ENCODE assay signal across 27 cellular contexts in the genomic region with DNA sequence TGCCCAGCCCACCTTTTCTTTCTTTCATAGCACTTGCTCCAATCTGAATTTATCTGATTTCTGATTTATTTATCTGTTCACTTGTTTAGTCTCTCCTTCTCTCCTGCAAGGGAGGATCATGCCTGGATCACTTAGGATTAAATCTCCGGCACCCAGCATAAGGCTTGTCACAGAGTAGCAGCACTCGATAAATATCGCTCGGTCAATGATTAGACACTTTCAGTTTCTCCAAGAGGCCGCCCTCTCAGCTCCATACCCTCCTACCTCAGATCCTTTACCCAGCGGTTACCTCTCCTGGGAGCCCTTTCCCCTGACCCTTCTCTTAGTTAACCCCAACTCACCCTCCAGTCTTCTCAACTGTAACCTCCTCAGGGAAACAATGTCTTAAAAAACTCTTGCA. TPM values are rescaled to one million over a fixed set of nuclear protein-coding genes. Genes with fewer than 3 reads are reported as not detected.
DNase-seq lines count a peak whose midpoint lies in the region; FAIRE-seq and TF ChIP-seq lines count a peak whose summit lies in the region.
"Had no signal": no experiment of that assay in that cellular context is flagged by ENCODE, and none has a peak within 500 bp of the region (broad histone marks: within the 10 kb centered on the region; RNA-seq: fewer than 3 reads in every experiment).

No MANE protein-coding gene starts in this region.

- no peaks in the 10 kb centered on the region for H3K36me3 Mint-ChIP-seq in glutamatergic neuron (ENCODE audit: unreplicated experiment)
- peaks cover 20% of the 10 kb centered on the region for H3K36me3 Mint-ChIP-seq in osteocyte (ENCODE audit: unreplicated experiment)
- H3K36me3 Mint-ChIP-seq in activated CD4-positive, alpha-beta T cell treated with anti-CD3 and anti-CD28 coated beads, Interleukin-2, amount 10 ng/mL, durations not matched to agents 24 days and 14 days (ENCODE audit: low read depth), result peaks cover 29% of the 10 kb centered on the region

- H3K4me3 ChIP-seq in WERI-Rb-1 (ENCODE audit: low read depth, low read length), result peak overlapping the region; percentile 18
- no peak overlapping the region for H3K4me3 ChIP-seq in stomach
- H3K4me3 ChIP-seq: K562 had no signal

- TF ChIP-seq EP300 in stomach (IDR thresholded peaks at IDR 0.05), result no peak

- H3K4me1 Mint-ChIP-seq in glutamatergic neuron (ENCODE audit: low read depth, unreplicated experiment) (peaks cover 3% of the 10 kb centered on the region), osteocyte (ENCODE audit: unreplicated experiment) (peaks cover 22% of the 10 kb centered on the region)
- H3K4me1 Mint-ChIP-seq in activated CD4-positive, alpha-beta T cell treated with anti-CD3 and anti-CD28 coated beads, Interleukin-2, amount 10 ng/mL, durations not matched to agents 24 days and 14 days, result peaks cover 20% of the 10 kb centered on the region

- H3K27me3 Mint-ChIP-seq in glutamatergic neuron (ENCODE audit: unreplicated experiment) (peaks cover 11% of the 10 kb centered on the region), osteocyte (ENCODE audit: unreplicated experiment) (no peaks in the 10 kb centered on the region)
- H3K27me3 Mint-ChIP-seq in activated CD4-positive, alpha-beta T cell treated with anti-CD3 and anti-CD28 coated beads, Interleukin-2, amount 10 ng/mL, durations not matched to agents 24 days and 14 days, result no peaks in the 10 kb centered on the region
- H3K27me3 Mint-ChIP-seq: stimulated activated memory B cell treated with anti-CD40 and anti-IgM and Interleukin-4, amounts not matched to agents 10 μg/mL and 1 μg/mL and 100 μg/mL, for 72 hours had no signal

- H3K36me3 ChIP-seq in WERI-Rb-1 (peaks cover 12% of the 10 kb centered on the region), stomach (peaks cover 0 to 33% (median 28%) of the 10 kb centered on the region in 4 donors)
- H3K36me3 ChIP-seq: lower lobe of right lung had no signal

- intact Hi-C loops in stomach (cut with DNase I; ENCODE audit: low total_unique reads), result no loop called here
- intact Hi-C loops in activated CD4-positive, alpha-beta T cell treated with anti-CD3 and anti-CD28 coated beads, Interleukin-2, amount 10 ng/mL, durations not matched to agents 24 days and 14 days (cut with micrococcal nuclease), result no loop called here

- H3K27ac Mint-ChIP-seq in glutamatergic neuron (ENCODE audit: unreplicated experiment) (peak overlapping the region; percentile 9), osteocyte (ENCODE audit: unreplicated experiment) (no peak overlapping the region)
- H3K27ac Mint-ChIP-seq in activated CD4-positive, alpha-beta T cell treated with anti-CD3 and anti-CD28 coated beads, Interleukin-2, amount 10 ng/mL, durations not matched to agents 24 days and 14 days, result no peak overlapping the region
- H3K27ac Mint-ChIP-seq: activated T-cell treated with anti-CD3 and anti-CD28 coated beads, Interleukin-2, amount 50 U/mL, for 24 hours; stimulated activated memory B cell treated with anti-CD40 and anti-IgM and Interleukin-4, amounts not matched to agents 10 μg/mL and 1 μg/mL and 100 μg/mL, for 72 hours; T-cell had no signal

- peaks cover 5% of the 10 kb centered on the region for H3K9me3 Mint-ChIP-seq in glutamatergic neuron (ENCODE audit: unreplicated experiment)
- no peaks in the 10 kb centered on the region for H3K9me3 Mint-ChIP-seq in osteocyte (ENCODE audit: unreplicated experiment)
- H3K9me3 Mint-ChIP-seq in activated CD4-positive, alpha-beta T cell treated with anti-CD3 and anti-CD28 coated beads, Interleukin-2, amount 10 ng/mL, durations not matched to agents 24 days and 14 days, result no peaks in the 10 kb centered on the region
- H3K9me3 Mint-ChIP-seq: activated T-cell treated with anti-CD3 and anti-CD28 coated beads, Interleukin-2, amount 50 U/mL, for 24 hours; stimulated activated memory B cell treated with anti-CD40 and anti-IgM and Interleukin-4, amounts not matched to agents 10 μg/mL and 1 μg/mL and 100 μg/mL, for 72 hours; T-cell had no signal

- H3K27ac ChIP-seq in WERI-Rb-1, result no peak overlapping the region
- H3K27ac ChIP-seq in stomach, result peak overlapping the region in 1 of 5 donors; percentile 84
- H3K27ac ChIP-seq: C4-2B, lower lobe of right lung had no signal

- no peak for FAIRE-seq in D721Med (lab: Jason Lieb, UNC)
- FAIRE-seq: bronchial epithelial cell, GM12892, GM19239, K562, kidney had no signal

- TF ChIP-seq CTCF in D721Med (IDR thresholded peaks at IDR 0.05; ENCODE audit: insufficient read depth, missing control alignments), result no peak
- no peak for TF ChIP-seq CTCF in WERI-Rb-1 (IDR thresholded peaks at IDR 0.05; ENCODE audit: low read depth, low read length)
- no peak for TF ChIP-seq CTCF in glutamatergic neuron (IDR thresholded peaks at IDR 0.05; ENCODE audit: partially characterized antibody, unreplicated experiment)
- TF ChIP-seq CTCF in osteocyte (IDR thresholded peaks at IDR 0.05), result no peak
- TF ChIP-seq CTCF in stomach (IDR thresholded peaks at IDR 0.05), result no peak

- TF ChIP-seq POLR2A in stomach (IDR thresholded peaks at IDR 0.05), result no peak

- H3K27me3 ChIP-seq in WERI-Rb-1 (ENCODE audit: insufficient read depth, low read depth, severe bottlenecking) (no peaks in the 10 kb centered on the region), stomach (peaks cover 0 to 13% (median 0%) of the 10 kb centered on the region in 3 donors)
- H3K27me3 ChIP-seq: Peyer's patch, testis had no signal

- DNase-seq in D721Med (ENCODE audit: insufficient read length, low spot score) (peak; percentile 21), WERI-Rb-1 (peak; percentile 27), glutamatergic neuron (no peak), osteocyte (ENCODE audit: extremely low spot score, unreplicated experiment) (no peak), NCI-H524 (lab: John Stamatoyannopoulos, UW) (no peak), stomach (no peak)
- no peak for DNase-seq in activated CD4-positive, alpha-beta T cell treated with anti-CD3 and anti-CD28 coated beads, Interleukin-2, amount 10 ng/mL, durations not matched to agents 24 days and 14 days
- DNase-seq: activated CD8-positive, alpha-beta memory T cell treated with anti-CD3 and anti-CD28 coated beads for 24 hours; activated gamma-delta T cell treated with Interleukin-2 at 50 U/mL for 16 hours; activated T-cell treated with anti-CD3 and anti-CD28 coated beads, Interleukin-2, amount 50 U/mL, for 24 hours; kidney; lower lobe of right lung; NCI-H146; NCI-H510A treated with DMSO at 0.1 percent for 48 hours; Peyer's patch; SIG-M5; spleen; stimulated activated CD4-positive, alpha-beta T cell treated with anti-CD3 and anti-CD28 coated beads, Interleukin-2, amount 100 ng/mL, for 48 hours; T-cell; testis had no signal

- H3K4me3 Mint-ChIP-seq in glutamatergic neuron (ENCODE audit: unreplicated experiment), result peak overlapping the region; percentile 92
- peak overlapping the region; percentile 46 for H3K4me3 Mint-ChIP-seq in osteocyte (ENCODE audit: unreplicated experiment)
- H3K4me3 Mint-ChIP-seq in activated CD4-positive, alpha-beta T cell treated with anti-CD3 and anti-CD28 coated beads, Interleukin-2, amount 10 ng/mL, durations not matched to agents 24 days and 14 days, result no peak overlapping the region
- H3K4me3 Mint-ChIP-seq: activated T-cell treated with anti-CD3 and anti-CD28 coated beads, Interleukin-2, amount 50 U/mL, for 24 hours; stimulated activated memory B cell treated with anti-CD40 and anti-IgM and Interleukin-4, amounts not matched to agents 10 μg/mL and 1 μg/mL and 100 μg/mL, for 72 hours had no signal

- WGBS in stomach, 5 donors, result 37 to 62% (median 50%) methylated on average over 6 of the region's 6 CpGs

- H3K4me1 ChIP-seq in stomach, result peaks cover 0 to 26% (median 18%) of the 10 kb centered on the region in 4 donors

- H3K9me3 ChIP-seq in WERI-Rb-1 (ENCODE audit: severe bottlenecking), result no peaks in the 10 kb centered on the region
- H3K9me3 ChIP-seq in stomach, result no peaks in the 10 kb centered on the region
- H3K9me3 ChIP-seq: lower lobe of right lung, Peyer's patch, spleen, testis had no signal

RNA-seq across cellular contexts. Expression of gene CLIP3, which starts 1.4 kb away (rescaled TPM):
- total RNA-seq in glutamatergic neuron (ENCODE audit: unreplicated experiment) (146 TPM), osteocyte (72.8 and 78.3 TPM in 2 replicates), stomach (10 to 100 TPM in 1 of 5 donors, 1 to 10 TPM in 4; 1.8 to 17.1 (median 7.5) TPM)
- polyA plus RNA-seq in stomach, result 1 to 10 TPM; 4.5 to 8.3 (median 5.5) TPM
- 0.96 and 1.6 TPM in 2 replicates for total RNA-seq in activated CD4-positive, alpha-beta T cell treated with anti-CD3 and anti-CD28 coated beads, Interleukin-2, amount 10 ng/mL, durations not matched to agents 24 days and 14 days

RNA-seq across cellular contexts. Expression of gene ALKBH6, which starts 17.3 kb away (rescaled TPM):
- total RNA-seq in glutamatergic neuron (ENCODE audit: unreplicated experiment), result 29.5 TPM
- total RNA-seq in osteocyte, result 13.0 and 16.0 TPM in 2 replicates
- 100 to 1,000 TPM in 2 of 5 donors, 10 to 100 TPM in 1, 1 to 10 TPM in 2; 8.8 to 187 (median 44.2) TPM for total RNA-seq in stomach
- polyA plus RNA-seq in stomach, result 10 to 100 TPM in 2 of 3 donors, 1 to 10 TPM in 1; 9.8 to 25.8 (median 13.7) TPM
- total RNA-seq in activated CD4-positive, alpha-beta T cell treated with anti-CD3 and anti-CD28 coated beads, Interleukin-2, amount 10 ng/mL, durations not matched to agents 24 days and 14 days, result 46.1 and 50.7 TPM in 2 replicates

RNA-seq across cellular contexts. Expression of gene SYNE4, which starts 22.7 kb away (rescaled TPM):
- total RNA-seq in glutamatergic neuron (ENCODE audit: unreplicated experiment), result 2.0 TPM
- total RNA-seq in osteocyte, result 0.55 TPM in 1 of 2 replicates, not detected in the other
- 10 to 100 TPM in 1 of 5 donors, 1 to 10 TPM in 3, not detected in 1; 1.3 to 11.2 (median 5.4) TPM for total RNA-seq in stomach
- polyA plus RNA-seq in stomach, result 1 to 10 TPM; 3.5 to 5.8 (median 4.6) TPM
- 2.2 and 2.9 TPM in 2 replicates for total RNA-seq in activated CD4-positive, alpha-beta T cell treated with anti-CD3 and anti-CD28 coated beads, Interleukin-2, amount 10 ng/mL, durations not matched to agents 24 days and 14 days
- total RNA-seq: glomerular endothelial cell had no signal

RNA-seq across cellular contexts. Expression of gene THAP8, which starts 22.8 kb away (rescaled TPM):
- 10.1 TPM for total RNA-seq in glutamatergic neuron (ENCODE audit: unreplicated experiment)
- total RNA-seq in osteocyte, result 7.3 and 8.0 TPM in 2 replicates
- 10 to 100 TPM in 1 of 5 donors, 1 to 10 TPM in 1, under 1 TPM in 2, not detected in 1; 0.29 to 12.8 (median 5.1) TPM for total RNA-seq in stomach
- polyA plus RNA-seq in stomach, result 1 to 10 TPM; 4.4 to 4.7 (median 4.7) TPM
- 1.5 and 2.0 TPM in 2 replicates for total RNA-seq in activated CD4-positive, alpha-beta T cell treated with anti-CD3 and anti-CD28 coated beads, Interleukin-2, amount 10 ng/mL, durations not matched to agents 24 days and 14 days

RNA-seq across cellular contexts. Expression of gene WDR62, which starts 23.4 kb away (rescaled TPM):
- total RNA-seq in glutamatergic neuron (ENCODE audit: unreplicated experiment) (5.5 TPM), osteocyte (4.6 and 4.9 TPM in 2 replicates), stomach (10 to 100 TPM in 1 of 5 donors, 1 to 10 TPM in 3, under 1 TPM in 1; 0.29 to 15.2 (median 2.7) TPM)
- 1 to 10 TPM in 2 of 3 donors, under 1 TPM in 1; 0.31 to 1.3 (median 1.2) TPM for polyA plus RNA-seq in stomach
- 24.9 and 25.9 TPM in 2 replicates for total RNA-seq in activated CD4-positive, alpha-beta T cell treated with anti-CD3 and anti-CD28 coated beads, Interleukin-2, amount 10 ng/mL, durations not matched to agents 24 days and 14 days

Comparison
In these comparisons a context has a peak if more than half of its experiments do, and no peak if none do; other contexts are left out.
1. DNase-seq: peak in D721Med (single experiment) and WERI-Rb-1 (single experiment); none in glutamatergic neuron (single experiment), osteocyte (single experiment), NCI-H524 (0 of 2), stomach (single experiment) and activated CD4-positive, alpha-beta T cell treated with anti-CD3 and anti-CD28 coated beads, Interleukin-2, amount 10 ng/mL, durations not matched to agents 24 days and 14 days (single experiment).